ENCODE assay signal across 8 cellular contexts in the genomic region with DNA sequence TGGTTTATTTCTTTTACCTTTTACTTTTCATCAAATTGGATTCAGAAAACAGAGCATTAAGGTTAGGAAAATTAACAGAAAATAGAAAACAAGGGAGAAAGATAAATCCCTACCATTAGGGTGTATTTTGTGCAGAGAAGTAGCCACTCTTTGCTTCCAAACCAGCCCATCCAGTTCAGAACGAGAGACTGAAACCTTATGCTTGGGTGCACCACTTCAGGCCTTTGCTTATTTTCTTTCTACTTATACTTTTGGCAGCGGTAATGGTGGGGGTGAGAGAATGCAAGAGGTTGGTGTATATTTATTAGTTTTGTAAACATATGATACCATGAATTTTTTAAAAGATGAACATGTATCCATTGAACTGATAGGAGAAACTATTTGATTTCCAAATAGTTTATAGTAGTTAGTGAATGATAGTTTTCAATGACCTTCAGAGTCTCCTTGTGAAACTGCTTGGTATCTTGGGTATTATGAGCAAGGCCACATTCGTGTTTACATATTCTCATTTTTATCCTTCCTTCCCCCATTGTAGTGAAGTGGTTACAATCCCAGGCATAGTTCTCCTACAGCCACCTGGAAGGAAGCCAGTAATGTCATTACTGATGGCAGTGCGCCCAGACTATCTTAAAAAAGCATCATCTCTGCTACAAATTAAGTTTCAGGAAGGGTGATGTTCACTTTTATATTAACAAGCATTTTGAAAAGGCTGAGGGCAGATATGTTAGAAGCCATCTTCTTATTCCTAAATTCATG.
DNase-seq lines count a peak whose midpoint lies in the region; ATAC-seq and TF ChIP-seq lines count a peak whose summit lies in the region.

No MANE protein-coding gene starts in this region.

- DNase-seq in GM04504 (ENCODE audit: low read depth), result peak; percentile 93
- peak; percentile 96 for DNase-seq in NCI-H1694 (lab: John Stamatoyannopoulos, UW)
- peak; percentile 72 to 87 (median 82) for DNase-seq in heart left ventricle
- DNase-seq in gastrocnemius medialis, result peak; percentile 34 to 43
- no peak for DNase-seq in activated T-helper 1 cell treated with anti-CD3 and anti-CD28 coated beads, Interleukin-12 subunit alpha, Interleukin-12 subunit beta, Interleukin-2, Interleukin-4 antibody, amounts not matched to agents 30 ng/mL and 10 ng/mL and 1 ng/mL, durations not matched to agents 14 hours and 24 hours and 36 hours (ENCODE audit: low spot score)

- intact Hi-C loops in heart left ventricle (cut with DNase I) (loop anchor here in 4 of 10 donors (2.0 to 10.0 kb wide), 6 partner anchors 42 to 66 kb away; partner anchors contain the start of genes MFSD6 (in 3 of the 4) and NEMP2 (in 1 of the 4)), gastrocnemius medialis (cut with DNase I; ENCODE audit: low total_unique reads) (no loop called here)
- intact Hi-C loops in activated T-helper 1 cell treated with anti-CD3 and anti-CD28 coated beads, Interleukin-12 subunit alpha, Interleukin-12 subunit beta, Interleukin-2, Interleukin-4 antibody, amounts not matched to agents 30 ng/mL and 10 ng/mL and 1 ng/mL, durations not matched to agents 14 hours and 24 hours and 36 hours (cut with micrococcal nuclease), result no loop called here

- H3K4me1 Mint-ChIP-seq in activated T-helper 17 cell treated with anti-CD3 and anti-CD28 coated beads, Interleukin-2, amount 50 U/mL, for 72 hours, result peaks cover 33% of the 10 kb centered on the region
- H3K4me1 Mint-ChIP-seq in activated T-helper 1 cell treated with anti-CD3 and anti-CD28 coated beads, Interleukin-12 subunit alpha, Interleukin-12 subunit beta, Interleukin-2, Interleukin-4 antibody, amounts not matched to agents 30 ng/mL and 10 ng/mL and 1 ng/mL, durations not matched to agents 14 hours and 24 hours and 36 hours (ENCODE audit: low read depth), result peaks cover 19% of the 10 kb centered on the region

- peaks cover 53% of the 10 kb centered on the region for H3K36me3 Mint-ChIP-seq in activated T-helper 17 cell treated with anti-CD3 and anti-CD28 coated beads, Interleukin-2, amount 50 U/mL, for 72 hours (ENCODE audit: low read depth)
- peaks cover 43% of the 10 kb centered on the region for H3K36me3 Mint-ChIP-seq in activated T-helper 1 cell treated with anti-CD3 and anti-CD28 coated beads, Interleukin-12 subunit alpha, Interleukin-12 subunit beta, Interleukin-2, Interleukin-4 antibody, amounts not matched to agents 30 ng/mL and 10 ng/mL and 1 ng/mL, durations not matched to agents 14 hours and 24 hours and 36 hours (ENCODE audit: low read depth)

- peaks cover 4% of the 10 kb centered on the region for H3K9me3 Mint-ChIP-seq in activated T-helper 17 cell treated with anti-CD3 and anti-CD28 coated beads, Interleukin-2, amount 50 U/mL, for 72 hours
- peaks cover 20% of the 10 kb centered on the region for H3K9me3 Mint-ChIP-seq in activated T-helper 1 cell treated with anti-CD3 and anti-CD28 coated beads, Interleukin-12 subunit alpha, Interleukin-12 subunit beta, Interleukin-2, Interleukin-4 antibody, amounts not matched to agents 30 ng/mL and 10 ng/mL and 1 ng/mL, durations not matched to agents 14 hours and 24 hours and 36 hours

- H3K4me1 ChIP-seq in heart left ventricle, result peaks cover 17 to 59% (median 40%) of the 10 kb centered on the region in 12 donors
- H3K4me1 ChIP-seq in gastrocnemius medialis, result peaks cover 20 to 32% of the 10 kb centered on the region in 2 donors

- peak overlapping the region; percentile 80 for H3K27ac Mint-ChIP-seq in activated T-helper 17 cell treated with anti-CD3 and anti-CD28 coated beads, Interleukin-2, amount 50 U/mL, for 72 hours
- no peak overlapping the region for H3K27ac Mint-ChIP-seq in activated T-helper 1 cell treated with anti-CD3 and anti-CD28 coated beads, Interleukin-12 subunit alpha, Interleukin-12 subunit beta, Interleukin-2, Interleukin-4 antibody, amounts not matched to agents 30 ng/mL and 10 ng/mL and 1 ng/mL, durations not matched to agents 14 hours and 24 hours and 36 hours

- peaks cover 0 to 11% (median 0%) of the 10 kb centered on the region in 9 donors for H3K36me3 ChIP-seq in heart left ventricle
- H3K36me3 ChIP-seq in gastrocnemius medialis, result no peaks in the 10 kb centered on the region

- H3K27ac ChIP-seq in heart left ventricle (peak overlapping the region; percentile 69 to 91 (median 82)), gastrocnemius medialis (peak overlapping the region; percentile 67 to 75 (median 70))

- TF ChIP-seq CTCF in heart left ventricle (IDR thresholded peaks at IDR 0.05) (no peak), gastrocnemius medialis (IDR thresholded peaks at IDR 0.05 in 4 of 5, conservative IDR thresholded peaks at IDR 0.05 in 1 of 5) (no peak)

- 10 to 14% (median 12%) methylated on average over 4 of the region's 4 CpGs for WGBS in heart left ventricle, 4 donors

- in situ Hi-C loops in gastrocnemius medialis (cut with MboI; ENCODE audit: low sequenced_read_pairs in 4 of 4), result no loop called here

- H3K27me3 Mint-ChIP-seq in activated T-helper 17 cell treated with anti-CD3 and anti-CD28 coated beads, Interleukin-2, amount 50 U/mL, for 72 hours, result no peaks in the 10 kb centered on the region
- H3K27me3 Mint-ChIP-seq in activated T-helper 1 cell treated with anti-CD3 and anti-CD28 coated beads, Interleukin-12 subunit alpha, Interleukin-12 subunit beta, Interleukin-2, Interleukin-4 antibody, amounts not matched to agents 30 ng/mL and 10 ng/mL and 1 ng/mL, durations not matched to agents 14 hours and 24 hours and 36 hours (ENCODE audit: insufficient read depth), result no peaks in the 10 kb centered on the region

- no peak overlapping the region for H3K4me3 Mint-ChIP-seq in activated T-helper 17 cell treated with anti-CD3 and anti-CD28 coated beads, Interleukin-2, amount 50 U/mL, for 72 hours
- H3K4me3 Mint-ChIP-seq in activated T-helper 1 cell treated with anti-CD3 and anti-CD28 coated beads, Interleukin-12 subunit alpha, Interleukin-12 subunit beta, Interleukin-2, Interleukin-4 antibody, amounts not matched to agents 30 ng/mL and 10 ng/mL and 1 ng/mL, durations not matched to agents 14 hours and 24 hours and 36 hours, result no peak overlapping the region

- H3K27me3 ChIP-seq in heart left ventricle (no peaks in the 10 kb centered on the region), gastrocnemius medialis (no peaks in the 10 kb centered on the region)

- no peaks in the 10 kb centered on the region for H3K9me3 ChIP-seq in heart left ventricle
- H3K9me3 ChIP-seq in gastrocnemius medialis, result no peaks in the 10 kb centered on the region

- TF ChIP-seq POLR2A in heart left ventricle (IDR thresholded peaks at IDR 0.05) (no peak), gastrocnemius medialis (IDR thresholded peaks at IDR 0.05) (no peak)

- peak; percentile 64 for ATAC-seq in HG02623 (IDR thresholded peaks at IDR 0.05; ENCODE audit: unreplicated experiment)
- no peak for ATAC-seq in activated T-helper 17 cell treated with anti-CD3 and anti-CD28 coated beads, Interleukin-2, amount 50 U/mL, for 72 hours (replicated peaks)
- ATAC-seq in heart left ventricle, result peak; percentile 82 to 90 (median 86)
- peak; percentile 80 to 87 for ATAC-seq in gastrocnemius medialis
- no peak for ATAC-seq in GM21529 (IDR thresholded peaks at IDR 0.05; ENCODE audit: unreplicated experiment)

- peak overlapping the region in 5 of 12 donors; percentile 7 to 27 (median 7) for H3K4me3 ChIP-seq in heart left ventricle
- no peak overlapping the region for H3K4me3 ChIP-seq in gastrocnemius medialis

Comparison
In these comparisons a context has a peak if more than half of its experiments do, and no peak if none do; other contexts are left out.
1. ATAC-seq: peak in HG02623 (single experiment), heart left ventricle (4 of 4) and gastrocnemius medialis (2 of 2); none in activated T-helper 17 cell treated with anti-CD3 and anti-CD28 coated beads, Interleukin-2, amount 50 U/mL, for 72 hours (single experiment) and GM21529 (single experiment).